In genomic region chr6:6057442-6058053, GRCh38 we compare ENCODE assay signal across 9 cellular contexts. TPM values are rescaled to one million over a fixed set of nuclear protein-coding genes. Genes with fewer than 3 reads are reported as not detected.
DNase-seq lines count a peak whose midpoint lies in the region; ATAC-seq and TF ChIP-seq lines count a peak whose summit lies in the region.
"Had no signal": no experiment of that assay in that cellular context is flagged by ENCODE, and none has a peak within 500 bp of the region (broad histone marks: within the 10 kb centered on the region; RNA-seq: fewer than 3 reads in every experiment).

No MANE protein-coding gene starts in this region.

- H3K27ac Mint-ChIP-seq in MCF 10A (ENCODE audit: low read depth, unreplicated experiment): no peak overlapping the region
- H3K27ac Mint-ChIP-seq: T-helper 1 cell treated with Interleukin-12 subunit alpha and Interleukin-12 subunit beta and Interleukin-4 antibody, amounts not matched to agents 30 μg/mL and 1 μg/mL, for 36 hours had no signal

- ATAC-seq in HG02678 (IDR thresholded peaks at IDR 0.05; ENCODE audit: unreplicated experiment) (peak; percentile 53), right lobe of liver (peak; percentile 80 to 87 (median 82))

- H3K4me1 ChIP-seq in right lobe of liver: no peaks in the 10 kb centered on the region

- H3K9me3 Mint-ChIP-seq in MCF 10A (ENCODE audit: unreplicated experiment): no peaks in the 10 kb centered on the region
- H3K9me3 Mint-ChIP-seq: T-helper 1 cell treated with Interleukin-12 subunit alpha and Interleukin-12 subunit beta and Interleukin-4 antibody, amounts not matched to agents 30 μg/mL and 1 μg/mL, for 36 hours had no signal

- no peak for TF ChIP-seq POLR2A in right lobe of liver (IDR thresholded peaks at IDR 0.05)

- POLR2A ChIA-PET in MCF 10A (lab: Yijun Ruan, JAX): no interaction called here

- no peaks in the 10 kb centered on the region for H3K4me1 Mint-ChIP-seq in MCF 10A (ENCODE audit: insufficient read depth, unreplicated experiment)

- no peaks in the 10 kb centered on the region for H3K27me3 ChIP-seq in right lobe of liver

- H3K36me3 ChIP-seq in right lobe of liver: no peaks in the 10 kb centered on the region

- H3K27ac ChIP-seq in right lobe of liver: no peak overlapping the region

- TF ChIP-seq CTCF in MCF 10A (IDR thresholded peaks at IDR 0.05; ENCODE audit: unreplicated experiment) (peak; percentile 57), right lobe of liver (IDR thresholded peaks at IDR 0.05) (peak; percentile 60 to 73 (median 70))

- no peaks in the 10 kb centered on the region for H3K36me3 Mint-ChIP-seq in MCF 10A (ENCODE audit: insufficient read depth, unreplicated experiment)

- H3K9me3 ChIP-seq in right lobe of liver: no peaks in the 10 kb centered on the region

- 48% methylated on average over 9 of the region's 9 CpGs for WGBS in right lobe of liver (ENCODE audit: insufficient coverage, low coverage, low lambda C conversion rate, missing lambda C conversion rate)

- BruUV-seq in MCF 10A (replicated peaks; lab: Mats Ljungman, UMichigan): no TSS peak

- H3K4me3 ChIP-seq in right lobe of liver: no peak overlapping the region

- DNase-seq in DMS53 treated with DMSO at 0.1 percent for 48 hours (lab: John Stamatoyannopoulos, UW; ENCODE audit: unreplicated experiment): peak; percentile 79
- peak; percentile 59 for DNase-seq in NCI-H69 (lab: John Stamatoyannopoulos, UW)
- DNase-seq in MCF 10A (ENCODE audit: unreplicated experiment): peak; percentile 66
- no peak for DNase-seq in right lobe of liver
- no peak for DNase-seq in stimulated activated CD4-positive, alpha-beta T cell treated with anti-CD3 and anti-CD28 coated beads, Interleukin-12 subunit alpha, Interleukin-12 subunit beta, amount 100 ng/mL, for 4 hours
- no peak for DNase-seq in GF-D8 (lab: John Stamatoyannopoulos, UW)
- DNase-seq in HPDE6-E6E7 (ENCODE audit: extremely low spot score): no peak

- CTCF ChIA-PET in MCF 10A (lab: Yijun Ruan, JAX): interaction anchor here (0.6 to 6.3 kb wide), 26 partner anchors 10 to 631 kb away, joined by 3 to 111 read pairs (median 3); no protein-coding TSS in a partner anchor

- H3K4me3 Mint-ChIP-seq in MCF 10A (ENCODE audit: unreplicated experiment): no peak overlapping the region
- H3K4me3 Mint-ChIP-seq: T-helper 1 cell treated with Interleukin-12 subunit alpha and Interleukin-12 subunit beta and Interleukin-4 antibody, amounts not matched to agents 30 μg/mL and 1 μg/mL, for 36 hours had no signal

- intact Hi-C loops in MCF 10A (cut with micrococcal nuclease): loop anchor here (1.0 to 2.0 kb wide), 5 partner anchors 257 to 635 kb away; no protein-coding TSS in a partner anchor
- intact Hi-C loops in right lobe of liver (cut with DNase I): loop anchor here in 1 of 2 donors (10.0 kb wide), 1 partner anchor 487 kb away; no protein-coding TSS in a partner anchor

- H3K27me3 Mint-ChIP-seq in MCF 10A (ENCODE audit: insufficient read depth, unreplicated experiment): peaks cover 28% of the 10 kb centered on the region

RNA-seq across cellular contexts. Expression of gene NRN1, which starts 50.8 kb away (rescaled TPM):
- not detected in 2 replicates for total RNA-seq in MCF 10A (2022)
- 1 to 10 TPM in 5 of 6 experiments, under 1 TPM in 1; 0.86 to 3.4 (median 2.4) TPM for total RNA-seq in right lobe of liver

Comparison
In these comparisons a context has a peak if more than half of its experiments do, and no peak if none do; other contexts are left out.
1. DNase-seq: peak in DMS53 treated with DMSO at 0.1 percent for 48 hours (single experiment), NCI-H69 (single experiment) and MCF 10A (single experiment); none in right lobe of liver (0 of 3), stimulated activated CD4-positive, alpha-beta T cell treated with anti-CD3 and anti-CD28 coated beads, Interleukin-12 subunit alpha, Interleukin-12 subunit beta, amount 100 ng/mL, for 4 hours (single experiment), GF-D8 (single experiment) and HPDE6-E6E7 (single experiment).